3 cellular contexts compared by ENCODE assay signal in genomic region chr3:46876313-46877300, GRCh38.
TF ChIP-seq lines count a peak whose summit lies in the region.

No MANE protein-coding gene starts in this region.

TF ChIP-seq in liver, 16 proteins besides CTCF, POLR2A, EP300 and RAD21:
- TF ChIP-seq YY1 (IDR thresholded peaks at IDR 0.05) (no peak), HNF4G (IDR thresholded peaks at IDR 0.05) (no peak), TAF1 (conservative IDR thresholded peaks at IDR 0.05) (no peak), FOXA2 (IDR thresholded peaks at IDR 0.05) (no peak), REST (IDR thresholded peaks at IDR 0.05) (no peak), HNF4A (conservative IDR thresholded peaks at IDR 0.05) (no peak), EGR1 (IDR thresholded peaks at IDR 0.05; ENCODE audit: low read depth in 2 of 2) (no peak), ATF3 (IDR thresholded peaks at IDR 0.05) (no peak), MAX (IDR thresholded peaks at IDR 0.05) (no peak), FOXA1 (IDR thresholded peaks at IDR 0.05) (no peak), JUND (IDR thresholded peaks at IDR 0.05) (no peak), ZBTB33 (IDR thresholded peaks at IDR 0.05) (no peak), RXRA (IDR thresholded peaks at IDR 0.05) (no peak), NR2F2 (IDR thresholded peaks at IDR 0.05) (no peak), SP1 (IDR thresholded peaks at IDR 0.05) (no peak), GABPA (IDR thresholded peaks at IDR 0.05 in 1 of 2, conservative IDR thresholded peaks at IDR 0.05 in 1 of 2) (no peak)

TF ChIP-seq in HepG2, 621 proteins besides CTCF, POLR2A, EP300 and RAD21:
- TF ChIP-seq TOE1 (CRISPR knock-in tag; IDR thresholded peaks at IDR 0.05) (no peak), GMEB1 (CRISPR knock-in tag; IDR thresholded peaks at IDR 0.05; ENCODE audit: borderline replicate concordance) (no peak), ZNF615 (CRISPR knock-in tag; IDR thresholded peaks at IDR 0.05; ENCODE audit: borderline replicate concordance) (no peak), MTERF4 (CRISPR knock-in tag; IDR thresholded peaks at IDR 0.05) (no peak), CENPX (CRISPR knock-in tag; IDR thresholded peaks at IDR 0.05) (no peak), ZNF589 (CRISPR knock-in tag; conservative IDR thresholded peaks at IDR 0.05) (no peak), RAD51 (IDR thresholded peaks at IDR 0.05; ENCODE audit: borderline replicate concordance) (no peak), ZFP37 (CRISPR knock-in tag; IDR thresholded peaks at IDR 0.05; ENCODE audit: borderline replicate concordance) (no peak), ZFP62 (CRISPR knock-in tag; IDR thresholded peaks at IDR 0.05) (no peak), HDAC2 (CRISPR knock-in tag; IDR thresholded peaks at IDR 0.05) (no peak), ZBTB7A (CRISPR knock-in tag; IDR thresholded peaks at IDR 0.05) (no peak), THAP7 (CRISPR knock-in tag; IDR thresholded peaks at IDR 0.05) (no peak), FOXP1 (IDR thresholded peaks at IDR 0.05) (no peak), FOXP1 (CRISPR knock-in tag; IDR thresholded peaks at IDR 0.05) (no peak), ZNF569 (CRISPR knock-in tag; IDR thresholded peaks at IDR 0.05; ENCODE audit: borderline replicate concordance) (no peak), RARA (CRISPR knock-in tag; IDR thresholded peaks at IDR 0.05) (no peak), SOX6 (IDR thresholded peaks at IDR 0.05) (no peak), SOX6 (CRISPR knock-in tag; IDR thresholded peaks at IDR 0.05) (no peak), ZNF781 (CRISPR knock-in tag; IDR thresholded peaks at IDR 0.05; ENCODE audit: borderline replicate concordance, not compliant biosample characterization) (no peak), ATF2 (CRISPR knock-in tag; IDR thresholded peaks at IDR 0.05) (no peak), DPF2 (CRISPR knock-in tag; IDR thresholded peaks at IDR 0.05; ENCODE audit: borderline replicate concordance, low read depth) (no peak)

TF ChIP-seq in H1, 55 proteins besides CTCF, POLR2A, EP300 and RAD21:
- TF ChIP-seq SRF (IDR thresholded peaks at IDR 0.05; ENCODE audit: low read depth, low read length) (no peak), HDAC6 (IDR thresholded peaks at IDR 0.05; ENCODE audit: low read depth, low read length) (no peak), POU5F1 (IDR thresholded peaks at IDR 0.05; ENCODE audit: low read depth, low read length) (no peak), CBX8 (IDR thresholded peaks at IDR 0.05; ENCODE audit: borderline replicate concordance, low read depth, low read length) (no peak), SP2 (IDR thresholded peaks at IDR 0.05; ENCODE audit: low read length) (no peak), TEAD4 (IDR thresholded peaks at IDR 0.05; ENCODE audit: low read depth, low read length) (peak; percentile 44; the same call in 1 of the 2 replicates)
TF ChIP-seq in H1: peak in this region for 1.
